In the genomic region with DNA sequence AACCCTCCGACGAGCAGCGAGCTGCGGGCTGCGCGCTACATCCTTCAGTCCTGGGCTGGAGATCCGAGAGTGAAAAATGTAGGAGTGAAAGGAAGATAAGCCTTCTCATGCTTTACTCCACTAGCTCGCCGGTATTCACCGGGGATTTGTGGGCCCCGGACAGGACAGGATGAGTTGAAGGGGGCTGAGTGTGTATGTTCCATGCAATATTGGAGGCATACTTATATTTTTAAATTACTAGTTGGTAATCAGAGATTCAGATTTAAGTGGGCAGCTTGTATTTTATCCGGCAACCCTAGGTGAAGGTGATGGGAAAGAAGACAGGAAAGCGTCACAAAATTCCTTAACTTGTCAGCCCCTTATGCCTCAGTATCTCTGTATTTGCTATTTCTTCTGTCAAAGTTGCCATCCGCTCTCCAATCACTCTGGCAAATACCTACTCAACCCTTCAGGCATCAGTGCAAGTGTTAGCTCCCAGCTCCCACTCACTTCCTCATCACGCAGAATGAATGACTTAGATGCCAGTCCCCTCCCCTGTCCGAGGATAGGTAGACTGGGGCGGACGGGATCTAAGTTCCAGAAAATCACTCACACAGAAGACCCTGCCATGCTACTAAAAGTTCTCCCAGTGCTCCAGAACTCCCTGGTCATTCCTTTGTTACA, we compare ENCODE assay signal across 9 cellular contexts. TPM values are rescaled to one million over a fixed set of nuclear protein-coding genes. Genes with fewer than 3 reads are reported as not detected.
DNase-seq lines count a peak whose midpoint lies in the region; ATAC-seq lines count a peak whose summit lies in the region.
"Had no signal": no experiment of that assay in that cellular context is flagged by ENCODE, and none has a peak within 500 bp of the region (broad histone marks: within the 10 kb centered on the region; RNA-seq: fewer than 3 reads in every experiment).

No MANE protein-coding gene starts in this region.

- DNase-seq in NCI-H2171 treated with DMSO at 0.1 percent for 48 hours (lab: John Stamatoyannopoulos, UW) (peak; percentile 25), NCI-H2171 (lab: John Stamatoyannopoulos, UW) (no peak), glomerular visceral epithelial cell (ENCODE audit: extremely low spot score) (peak; percentile 33), pons (ENCODE audit: low spot score) (peak; percentile 48), iPS-NIHi11 (ENCODE audit: low spot score) (no peak), GOT3 (lab: John Stamatoyannopoulos, UW) (no peak)
- DNase-seq in activated CD4-positive, alpha-beta memory T cell treated with anti-CD3 and anti-CD28 coated beads, Interleukin-2, amount 10 ng/mL, durations not matched to agents 7 days and 5 days: no peak

- POLR2A ChIA-PET in activated CD4-positive, alpha-beta memory T cell treated with anti-CD3 and anti-CD28 coated beads, Interleukin-2, amount 10 ng/mL, durations not matched to agents 7 days and 5 days (lab: Charles Lee): interaction anchor here (0.8 to 1.8 kb wide), 4 partner anchors 10 to 28 kb away, joined by 3 to 9 read pairs (median 3); no protein-coding TSS in a partner anchor

- peaks cover 30% of the 10 kb centered on the region for H3K4me1 Mint-ChIP-seq in activated CD4-positive, alpha-beta memory T cell treated with anti-CD3 and anti-CD28 coated beads, Interleukin-2, amount 10 ng/mL, durations not matched to agents 7 days and 5 days

- H3K9me3 Mint-ChIP-seq in activated CD4-positive, alpha-beta memory T cell treated with anti-CD3 and anti-CD28 coated beads, Interleukin-2, amount 10 ng/mL, durations not matched to agents 7 days and 5 days: no peaks in the 10 kb centered on the region

- peaks cover 3% of the 10 kb centered on the region for H3K36me3 Mint-ChIP-seq in activated CD4-positive, alpha-beta memory T cell treated with anti-CD3 and anti-CD28 coated beads, Interleukin-2, amount 10 ng/mL, durations not matched to agents 7 days and 5 days (ENCODE audit: low read depth)

- CTCF ChIA-PET in activated CD4-positive, alpha-beta memory T cell treated with anti-CD3 and anti-CD28 coated beads, Interleukin-2, amount 10 ng/mL, durations not matched to agents 7 days and 5 days (lab: Charles Lee): interaction anchor here (0.9 to 3.1 kb wide), 6 partner anchors 13 to 53 kb away, joined by 3 to 32 read pairs (median 6); no protein-coding TSS in a partner anchor

- ATAC-seq in HG03135 (IDR thresholded peaks at IDR 0.05; ENCODE audit: unreplicated experiment): peak; percentile 8

- H3K4me3 Mint-ChIP-seq in activated CD4-positive, alpha-beta memory T cell treated with anti-CD3 and anti-CD28 coated beads, Interleukin-2, amount 10 ng/mL, durations not matched to agents 7 days and 5 days: peak overlapping the region; percentile 90

- H3K27me3 Mint-ChIP-seq in activated CD4-positive, alpha-beta memory T cell treated with anti-CD3 and anti-CD28 coated beads, Interleukin-2, amount 10 ng/mL, durations not matched to agents 7 days and 5 days: peaks cover 2% of the 10 kb centered on the region

- H3K27ac Mint-ChIP-seq in activated CD4-positive, alpha-beta memory T cell treated with anti-CD3 and anti-CD28 coated beads, Interleukin-2, amount 10 ng/mL, durations not matched to agents 7 days and 5 days: peak overlapping the region; percentile 80

RNA-seq across cellular contexts. Expression of a gene that starts 0.5 kb away (rescaled TPM):
- 1 to 10 TPM; 5.2 to 5.7 TPM for total RNA-seq in activated CD4-positive, alpha-beta memory T cell treated with anti-CD3 and anti-CD28 coated beads, Interleukin-2, amount 10 ng/mL, durations not matched to agents 7 days and 5 days

RNA-seq across cellular contexts. Expression of a gene that starts 37.7 kb away (rescaled TPM):
- total RNA-seq in activated CD4-positive, alpha-beta memory T cell treated with anti-CD3 and anti-CD28 coated beads, Interleukin-2, amount 10 ng/mL, durations not matched to agents 7 days and 5 days: not detected
- total RNA-seq: dermis microvascular lymphatic vessel endothelial cell had no signal

RNA-seq across cellular contexts. Expression of a gene that starts 49.0 kb away (rescaled TPM):
- not detected for total RNA-seq in activated CD4-positive, alpha-beta memory T cell treated with anti-CD3 and anti-CD28 coated beads, Interleukin-2, amount 10 ng/mL, durations not matched to agents 7 days and 5 days
- total RNA-seq: dermis microvascular lymphatic vessel endothelial cell had no signal

Comparison
In these comparisons a context has a peak if more than half of its experiments do, and no peak if none do; other contexts are left out.
1. DNase-seq: peak in NCI-H2171 treated with DMSO at 0.1 percent for 48 hours (single experiment), glomerular visceral epithelial cell (single experiment) and pons (single experiment); none in NCI-H2171 (single experiment), activated CD4-positive, alpha-beta memory T cell treated with anti-CD3 and anti-CD28 coated beads, Interleukin-2, amount 10 ng/mL, durations not matched to agents 7 days and 5 days (single experiment), iPS-NIHi11 (single experiment) and GOT3 (single experiment).